In the genomic region with DNA sequence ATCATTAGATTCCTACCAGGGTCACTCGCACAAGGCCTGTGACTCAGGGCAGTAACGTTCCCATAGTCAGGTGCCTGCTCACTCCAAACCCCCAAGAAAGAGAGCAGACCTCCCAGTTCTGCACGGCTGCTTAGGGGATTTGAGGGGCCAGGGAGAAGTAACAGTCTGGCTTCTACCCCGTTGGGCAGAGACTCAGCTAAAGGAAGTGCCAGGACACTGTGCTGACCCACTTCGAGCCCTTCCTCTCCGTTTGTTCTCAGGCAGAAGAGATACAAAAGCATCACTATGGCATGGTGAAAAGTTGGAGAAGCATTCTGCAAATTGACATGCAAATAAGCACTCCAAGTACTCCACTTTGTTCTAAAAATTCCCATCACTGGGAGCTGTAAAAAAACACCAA, we compare ENCODE assay signal across 17 cellular contexts.
DNase-seq lines count a peak whose midpoint lies in the region.
"Had no signal": no experiment of that assay in that cellular context is flagged by ENCODE, and none has a peak within 500 bp of the region (broad histone marks: within the 10 kb centered on the region; RNA-seq: fewer than 3 reads in every experiment).

No MANE protein-coding gene starts in this region.

- DNase-seq in NCI-H526 treated with DMSO at 0.1 percent for 48 hours (lab: John Stamatoyannopoulos, UW) (peak; percentile 90), cerebellum (ENCODE audit: low spot score) (peak; percentile 15), inferior parietal cortex (ENCODE audit: extremely low spot score) (peak; percentile 40), substantia nigra (lab: John Stamatoyannopoulos, UW) (peak in 31 of 49 donors; percentile 8 to 70 (median 41)), NAMALWA (ENCODE audit: low spot score) (no peak), dedifferentiated amniotic fluid mesenchymal stem cell (ENCODE audit: extremely low spot score) (no peak), RPMI8226 (no peak)
- DNase-seq in activated T-cell treated with anti-CD3 and anti-CD28 coated beads, Interleukin-2, amount 50 U/mL, for 1 hour: no peak
- DNase-seq: CD4-positive, CD25-positive, alpha-beta regulatory T cell; EL; H9; NCI-H187 treated with DMSO at 0.1 percent for 48 hours; NCI-H2171; NCI-H446 treated with DMSO at 0.1 percent for 48 hours; NCI-H82; PC-9 had no signal

- H3K27ac ChIP-seq in substantia nigra (ENCODE audit: low read depth, low read length, poor library complexity, severe bottlenecking): no peak overlapping the region
- H3K27ac ChIP-seq: HL-60, PC-9 had no signal

Comparison
In these comparisons a context has a peak if more than half of its experiments do, and no peak if none do; other contexts are left out.
1. DNase-seq: peak in NCI-H526 treated with DMSO at 0.1 percent for 48 hours (single experiment), cerebellum (single experiment), inferior parietal cortex (single experiment) and substantia nigra (31 of 49); none in activated T-cell treated with anti-CD3 and anti-CD28 coated beads, Interleukin-2, amount 50 U/mL, for 1 hour (single experiment), NAMALWA (single experiment), dedifferentiated amniotic fluid mesenchymal stem cell (single experiment) and RPMI8226 (single experiment).